In genomic region chr15:101152914-101153313, GRCh38 we compare ENCODE assay signal across 1 cellular context.
TF ChIP-seq lines count a peak whose summit lies in the region.

No MANE protein-coding gene starts in this region.

TF ChIP-seq in WTC11, 78 proteins besides CTCF, POLR2A, EP300 and RAD21 (continued from another document):
- TF ChIP-seq, protein P1, sequence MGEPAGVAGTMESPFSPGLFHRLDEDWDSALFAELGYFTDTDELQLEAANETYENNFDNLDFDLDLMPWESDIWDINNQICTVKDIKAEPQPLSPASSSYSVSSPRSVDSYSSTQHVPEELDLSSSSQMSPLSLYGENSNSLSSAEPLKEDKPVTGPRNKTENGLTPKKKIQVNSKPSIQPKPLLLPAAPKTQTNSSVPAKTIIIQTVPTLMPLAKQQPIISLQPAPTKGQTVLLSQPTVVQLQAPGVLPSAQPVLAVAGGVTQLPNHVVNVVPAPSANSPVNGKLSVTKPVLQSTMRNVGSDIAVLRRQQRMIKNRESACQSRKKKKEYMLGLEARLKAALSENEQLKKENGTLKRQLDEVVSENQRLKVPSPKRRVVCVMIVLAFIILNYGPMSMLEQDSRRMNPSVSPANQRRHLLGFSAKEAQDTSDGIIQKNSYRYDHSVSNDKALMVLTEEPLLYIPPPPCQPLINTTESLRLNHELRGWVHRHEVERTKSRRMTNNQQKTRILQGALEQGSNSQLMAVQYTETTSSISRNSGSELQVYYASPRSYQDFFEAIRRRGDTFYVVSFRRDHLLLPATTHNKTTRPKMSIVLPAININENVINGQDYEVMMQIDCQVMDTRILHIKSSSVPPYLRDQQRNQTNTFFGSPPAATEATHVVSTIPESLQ (CRISPR knock-in tag; IDR thresholded peaks at IDR 0.05), result no peak
